In genomic region chr9:74887041-74887980, GRCh38 we compare ENCODE assay signal across 1 cellular context.
TF ChIP-seq lines count a peak whose summit lies in the region.

A gene with protein sequence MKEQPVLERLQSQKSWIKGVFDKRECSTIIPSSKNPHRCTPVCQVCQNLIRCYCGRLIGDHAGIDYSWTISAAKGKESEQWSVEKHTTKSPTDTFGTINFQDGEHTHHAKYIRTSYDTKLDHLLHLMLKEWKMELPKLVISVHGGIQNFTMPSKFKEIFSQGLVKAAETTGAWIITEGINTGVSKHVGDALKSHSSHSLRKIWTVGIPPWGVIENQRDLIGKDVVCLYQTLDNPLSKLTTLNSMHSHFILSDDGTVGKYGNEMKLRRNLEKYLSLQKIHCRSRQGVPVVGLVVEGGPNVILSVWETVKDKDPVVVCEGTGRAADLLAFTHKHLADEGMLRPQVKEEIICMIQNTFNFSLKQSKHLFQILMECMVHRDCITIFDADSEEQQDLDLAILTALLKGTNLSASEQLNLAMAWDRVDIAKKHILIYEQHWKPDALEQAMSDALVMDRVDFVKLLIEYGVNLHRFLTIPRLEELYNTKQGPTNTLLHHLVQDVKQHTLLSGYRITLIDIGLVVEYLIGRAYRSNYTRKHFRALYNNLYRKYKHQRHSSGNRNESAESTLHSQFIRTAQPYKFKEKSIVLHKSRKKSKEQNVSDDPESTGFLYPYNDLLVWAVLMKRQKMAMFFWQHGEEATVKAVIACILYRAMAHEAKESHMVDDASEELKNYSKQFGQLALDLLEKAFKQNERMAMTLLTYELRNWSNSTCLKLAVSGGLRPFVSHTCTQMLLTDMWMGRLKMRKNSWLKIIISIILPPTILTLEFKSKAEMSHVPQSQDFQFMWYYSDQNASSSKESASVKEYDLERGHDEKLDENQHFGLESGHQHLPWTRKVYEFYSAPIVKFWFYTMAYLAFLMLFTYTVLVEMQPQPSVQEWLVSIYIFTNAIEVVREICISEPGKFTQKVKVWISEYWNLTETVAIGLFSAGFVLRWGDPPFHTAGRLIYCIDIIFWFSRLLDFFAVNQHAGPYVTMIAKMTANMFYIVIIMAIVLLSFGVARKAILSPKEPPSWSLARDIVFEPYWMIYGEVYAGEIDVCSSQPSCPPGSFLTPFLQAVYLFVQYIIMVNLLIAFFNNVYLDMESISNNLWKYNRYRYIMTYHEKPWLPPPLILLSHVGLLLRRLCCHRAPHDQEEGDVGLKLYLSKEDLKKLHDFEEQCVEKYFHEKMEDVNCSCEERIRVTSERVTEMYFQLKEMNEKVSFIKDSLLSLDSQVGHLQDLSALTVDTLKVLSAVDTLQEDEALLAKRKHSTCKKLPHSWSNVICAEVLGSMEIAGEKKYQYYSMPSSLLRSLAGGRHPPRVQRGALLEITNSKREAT (N-terminal part only) (minus strand): TSS chr9:74887921. CDS start chr9:74887856, 65 bp downstream.

TF ChIP-seq in SK-N-SH, 30 proteins besides CTCF, POLR2A, EP300 and RAD21 (continued from another document):
- no peak for TF ChIP-seq GABPA (IDR thresholded peaks at IDR 0.05; ENCODE audit: low read depth)
- TF ChIP-seq JUND (IDR thresholded peaks at IDR 0.05), result no peak
- TF ChIP-seq YY1 (IDR thresholded peaks at IDR 0.05; ENCODE audit: low read depth), result no peak
- no peak for TF ChIP-seq FOSL2 (IDR thresholded peaks at IDR 0.05; ENCODE audit: borderline replicate concordance, low read depth)
- TF ChIP-seq EZH2phosphoT487 (IDR thresholded peaks at IDR 0.05; ENCODE audit: borderline replicate concordance, low read depth), result no peak
- TF ChIP-seq, protein P1, sequence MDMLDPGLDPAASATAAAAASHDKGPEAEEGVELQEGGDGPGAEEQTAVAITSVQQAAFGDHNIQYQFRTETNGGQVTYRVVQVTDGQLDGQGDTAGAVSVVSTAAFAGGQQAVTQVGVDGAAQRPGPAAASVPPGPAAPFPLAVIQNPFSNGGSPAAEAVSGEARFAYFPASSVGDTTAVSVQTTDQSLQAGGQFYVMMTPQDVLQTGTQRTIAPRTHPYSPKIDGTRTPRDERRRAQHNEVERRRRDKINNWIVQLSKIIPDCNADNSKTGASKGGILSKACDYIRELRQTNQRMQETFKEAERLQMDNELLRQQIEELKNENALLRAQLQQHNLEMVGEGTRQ (IDR thresholded peaks at IDR 0.05; ENCODE audit: borderline replicate concordance, low read depth, low read length), result no peak
- no peak for TF ChIP-seq GATA2 (CRISPR knock-in tag; IDR thresholded peaks at IDR 0.05)
- TF ChIP-seq ZBTB33 (IDR thresholded peaks at IDR 0.05; ENCODE audit: borderline replicate concordance, low read depth), result no peak
- TF ChIP-seq CHD2 (IDR thresholded peaks at IDR 0.05; ENCODE audit: low read length, partially characterized antibody), result no peak
- no peak for TF ChIP-seq SMC3 (IDR thresholded peaks at IDR 0.05; ENCODE audit: low read depth, low read length)
